ENCODE assay signal across 10 cellular contexts in genomic region chr20:56788041-56788670, GRCh38.
DNase-seq lines count a peak whose midpoint lies in the region; FAIRE-seq and TF ChIP-seq lines count a peak whose summit lies in the region.
"Had no signal": no experiment of that assay in that cellular context is flagged by ENCODE, and none has a peak within 500 bp of the region (broad histone marks: within the 10 kb centered on the region; RNA-seq: fewer than 3 reads in every experiment).

No MANE protein-coding gene starts in this region.

- H3K9ac ChIP-seq in keratinocyte (ENCODE audit: control insufficient read depth, extremely low read depth, insufficient read depth, low read length) (peak overlapping the region; percentile 74), MM.1S (ENCODE audit: low read length) (no peak overlapping the region)

- FAIRE-seq in keratinocyte (lab: Jason Lieb, UNC) = peak; percentile 85

- H3K36me3 ChIP-seq in keratinocyte (ENCODE audit: control insufficient read depth in 2 of 2, extremely low read depth in 1 of 2, insufficient read depth in 2 of 2, low read length in 2 of 2) (no peaks in the 10 kb centered on the region), WERI-Rb-1 (no peaks in the 10 kb centered on the region), MM.1S (replicated peaks; ENCODE audit: insufficient read depth, low read length) (no peaks in the 10 kb centered on the region)

- H3K9me3 Mint-ChIP-seq in type B pancreatic cell = no peaks in the 10 kb centered on the region
- H3K9me3 Mint-ChIP-seq: activated naive CD8-positive, alpha-beta T cell treated with anti-CD3 and anti-CD28 coated beads, Interleukin-2, amount 50 U/mL, for 24 hours had no signal

- no peaks in the 10 kb centered on the region for H3F3A ChIP-seq in MM.1S (ENCODE audit: insufficient read depth, low read length)

- H3K27ac Mint-ChIP-seq in type B pancreatic cell = peak overlapping the region; percentile 67
- H3K27ac Mint-ChIP-seq: activated naive CD8-positive, alpha-beta T cell treated with anti-CD3 and anti-CD28 coated beads, Interleukin-2, amount 50 U/mL, for 24 hours had no signal

- no peak for TF ChIP-seq CTCF in keratinocyte (optimal IDR thresholded peaks at IDR 0.05 in 1 of 3, IDR thresholded peaks at IDR 0.05 in 1 of 3, conservative IDR thresholded peaks at IDR 0.05 in 1 of 3; ENCODE audit: extremely low read depth in 1 of 3, insufficient read depth in 2 of 3, low read length in 3 of 3)
- no peak for TF ChIP-seq CTCF in type B pancreatic cell (conservative IDR thresholded peaks at IDR 0.05)
- no peak for TF ChIP-seq CTCF in WERI-Rb-1 (IDR thresholded peaks at IDR 0.05; ENCODE audit: low read depth, low read length)
- no peak for TF ChIP-seq CTCF in MM.1S (IDR thresholded peaks at IDR 0.05; ENCODE audit: low read length)

- H3K4me2 ChIP-seq in keratinocyte (ENCODE audit: control insufficient read depth, extremely low read depth, insufficient read depth, low read depth, low read length) = peak overlapping the region; percentile 71
- no peak overlapping the region for H3K4me2 ChIP-seq in MM.1S (ENCODE audit: low read depth, low read length)

- H2AFZ ChIP-seq in keratinocyte (ENCODE audit: control insufficient read depth, low read length) (no peak overlapping the region), MM.1S (ENCODE audit: low read length) (no peak overlapping the region)

- dilution Hi-C loops in keratinocyte (cut with MboI; ENCODE audit: extremely low pct_ligation_motif_present, low sequenced_read_pairs) = no loop called here

- H3K27me3 ChIP-seq in keratinocyte (ENCODE audit: control insufficient read depth, extremely low read depth, insufficient read depth, low read length) (no peaks in the 10 kb centered on the region), WERI-Rb-1 (ENCODE audit: insufficient read depth, low read depth, severe bottlenecking) (peaks cover 90% of the 10 kb centered on the region), MM.1S (replicated peaks; ENCODE audit: insufficient read depth, low read length) (no peaks in the 10 kb centered on the region)

- no peaks in the 10 kb centered on the region for H3K9me1 ChIP-seq in keratinocyte (ENCODE audit: control insufficient read depth, extremely low read depth, insufficient read depth, low read length)

- H3K9me3 ChIP-seq in keratinocyte (ENCODE audit: control insufficient read depth, low read depth, low read length) (no peaks in the 10 kb centered on the region), WERI-Rb-1 (ENCODE audit: severe bottlenecking) (no peaks in the 10 kb centered on the region), MM.1S (replicated peaks; ENCODE audit: insufficient read depth, low read length) (no peaks in the 10 kb centered on the region)

- peak overlapping the region; percentile 97 for H3K27ac ChIP-seq in keratinocyte (ENCODE audit: control insufficient read depth, insufficient read depth, low read length)
- H3K27ac ChIP-seq in WERI-Rb-1 = no peak overlapping the region
- no peak overlapping the region for H3K27ac ChIP-seq in MM.1S (ENCODE audit: low read length)
- H3K27ac ChIP-seq: SK-N-MC had no signal

- no peak overlapping the region for H3K4me3 Mint-ChIP-seq in type B pancreatic cell
- H3K4me3 Mint-ChIP-seq: activated naive CD8-positive, alpha-beta T cell treated with anti-CD3 and anti-CD28 coated beads, Interleukin-2, amount 50 U/mL, for 24 hours had no signal

- DNase-seq in HT1080 (ENCODE audit: low read depth) = peak; percentile 99
- peak; percentile 98 for DNase-seq in amniotic epithelial cell (ENCODE audit: low read depth)
- DNase-seq in keratinocyte (ENCODE audit: low read depth, low spot score) = peak; percentile 86
- DNase-seq in type B pancreatic cell (ENCODE audit: extremely low spot score, unreplicated experiment) = no peak
- no peak for DNase-seq in WERI-Rb-1
- no peak for DNase-seq in pons (ENCODE audit: low spot score)
- DNase-seq in MM.1S = no peak
- DNase-seq in DMS114 treated with DMSO at 0.1 percent for 48 hours (lab: John Stamatoyannopoulos, UW; ENCODE audit: unreplicated experiment) = no peak
- DNase-seq: activated naive CD8-positive, alpha-beta T cell treated with anti-CD3 and anti-CD28 coated beads, Interleukin-2, amount 50 U/mL, for 24 hours had no signal

- H3K4me1 ChIP-seq in keratinocyte (ENCODE audit: control insufficient read depth, extremely low read depth, insufficient read depth, low read length) = peaks cover 17% of the 10 kb centered on the region
- no peaks in the 10 kb centered on the region for H3K4me1 ChIP-seq in MM.1S (ENCODE audit: low read length)

- no peaks in the 10 kb centered on the region for H3K79me2 ChIP-seq in keratinocyte (ENCODE audit: control insufficient read depth, insufficient read depth, low read length)
- no peaks in the 10 kb centered on the region for H3K79me2 ChIP-seq in MM.1S (ENCODE audit: low read length)

- H3K9me2 ChIP-seq in MM.1S (replicated peaks; ENCODE audit: insufficient read depth, low read length) = no peaks in the 10 kb centered on the region

- no peaks in the 10 kb centered on the region for H3K27me3 Mint-ChIP-seq in type B pancreatic cell

- H3K4me3 ChIP-seq in keratinocyte (ENCODE audit: control insufficient read depth in 2 of 3, extremely low read depth in 1 of 3, insufficient read depth in 2 of 3, low read depth in 1 of 3, low read length in 3 of 3) (peak overlapping the region in 2 of 3 experiments; percentile 30 to 50), WERI-Rb-1 (ENCODE audit: low read depth, low read length) (no peak overlapping the region), MM.1S (ENCODE audit: low read length) (no peak overlapping the region)
- H3K4me3 ChIP-seq: SK-N-MC had no signal

- H3K36me3 Mint-ChIP-seq in type B pancreatic cell = no peaks in the 10 kb centered on the region

- H4K20me1 ChIP-seq in keratinocyte (ENCODE audit: control insufficient read depth, extremely low read depth, insufficient read depth, low read length) (no peaks in the 10 kb centered on the region), MM.1S (ENCODE audit: insufficient read depth, low read length) (no peaks in the 10 kb centered on the region)

- peaks cover 14% of the 10 kb centered on the region for H3K4me1 Mint-ChIP-seq in type B pancreatic cell (ENCODE audit: unreplicated experiment)
- H3K4me1 Mint-ChIP-seq: activated naive CD8-positive, alpha-beta T cell treated with anti-CD3 and anti-CD28 coated beads, Interleukin-2, amount 50 U/mL, for 24 hours had no signal

Comparison
In these comparisons a context has a peak if more than half of its experiments do, and no peak if none do; other contexts are left out.
1. DNase-seq: peak in HT1080 (single experiment), amniotic epithelial cell (single experiment) and keratinocyte (single experiment); none in type B pancreatic cell (single experiment), WERI-Rb-1 (single experiment), pons (single experiment), MM.1S (single experiment) and DMS114 treated with DMSO at 0.1 percent for 48 hours (single experiment).
2. H3K4me3 ChIP-seq: peak in keratinocyte (2 of 3); none in WERI-Rb-1 (single experiment) and MM.1S (single experiment).